Comparison of ENCODE assay signal across 12 cellular contexts in the genomic region with DNA sequence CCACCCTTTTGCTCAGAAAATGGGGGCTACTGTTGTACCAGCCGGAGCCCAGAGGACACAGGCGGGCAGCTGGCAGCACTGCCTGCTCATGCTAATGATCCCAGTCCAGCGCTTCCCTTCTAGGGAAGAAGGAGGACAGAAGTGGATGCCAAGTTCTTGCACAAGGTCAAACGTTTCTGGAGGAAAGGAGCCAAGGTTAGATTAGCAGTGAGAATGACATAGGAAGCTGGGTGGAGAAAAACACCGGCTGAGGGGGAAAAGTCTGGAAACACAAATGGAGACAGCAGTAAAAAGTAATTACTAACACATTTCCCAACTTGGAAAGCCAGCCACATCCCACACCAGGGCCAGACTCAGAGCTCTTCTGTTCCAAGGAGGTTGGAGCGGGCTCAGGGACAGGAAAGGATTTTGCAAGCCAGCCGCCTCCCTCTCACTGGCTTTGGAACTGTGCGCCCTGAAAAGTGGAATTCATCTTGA.
DNase-seq lines count a peak whose midpoint lies in the region; ATAC-seq and TF ChIP-seq lines count a peak whose summit lies in the region.
"Had no signal": no experiment of that assay in that cellular context is flagged by ENCODE, and none has a peak within 500 bp of the region (broad histone marks: within the 10 kb centered on the region; RNA-seq: fewer than 3 reads in every experiment).

No MANE protein-coding gene starts in this region.

- H3K9ac ChIP-seq in rectal smooth muscle tissue (ENCODE audit: low read length) = no peak overlapping the region

- intact Hi-C loops in breast epithelium (cut with DNase I; ENCODE audit: low total_unique reads) = no loop called here

- no peaks in the 10 kb centered on the region for H3K36me3 ChIP-seq in breast epithelium
- no peaks in the 10 kb centered on the region for H3K36me3 ChIP-seq in rectal smooth muscle tissue (ENCODE audit: control insufficient read depth, insufficient read depth, low read length)
- H3K36me3 ChIP-seq in SJCRH30 = no peaks in the 10 kb centered on the region
- H3K36me3 ChIP-seq: WERI-Rb-1 had no signal

- H3K27ac ChIP-seq in C4-2B (peak overlapping the region; percentile 30), breast epithelium (peak overlapping the region; percentile 73 to 83), rectal smooth muscle tissue (ENCODE audit: low read depth, low read length) (peak overlapping the region; percentile 79), SJCRH30 (no peak overlapping the region)
- H3K27ac ChIP-seq: WERI-Rb-1 had no signal

- H3K9me3 ChIP-seq in breast epithelium (no peaks in the 10 kb centered on the region), SJCRH30 (replicated peaks) (no peaks in the 10 kb centered on the region)

- no peak for ATAC-seq in HG03378 (IDR thresholded peaks at IDR 0.05; ENCODE audit: unreplicated experiment)
- ATAC-seq: stimulated activated memory B cell treated with anti-CD40 and anti-IgM and Interleukin-4, amounts not matched to agents 10 μg/mL and 1 μg/mL and 100 μg/mL, for 72 hours had no signal

- DNase-seq in breast epithelium (ENCODE audit: low spot score in 2 of 2) = peak in 1 of 2 donors; percentile 77
- DNase-seq in hippocampal formation (lab: John Stamatoyannopoulos, UW) = peak; percentile 36 to 53
- DNase-seq in NOMO-1 treated with DMSO at 0.1 percent for 48 hours (lab: John Stamatoyannopoulos, UW; ENCODE audit: unreplicated experiment) = no peak
- DNase-seq in SJCRH30 = no peak
- DNase-seq in NCI-H1930 (lab: John Stamatoyannopoulos, UW) = no peak
- DNase-seq: CD8-positive, alpha-beta memory T cell; NCI-H226; WERI-Rb-1 had no signal

- H3K27me3 ChIP-seq in breast epithelium (no peaks in the 10 kb centered on the region), rectal smooth muscle tissue (ENCODE audit: control insufficient read depth, insufficient read depth, low read length) (no peaks in the 10 kb centered on the region), SJCRH30 (no peaks in the 10 kb centered on the region)

- H3K4me3 ChIP-seq in breast epithelium = peak overlapping the region; percentile 14 to 51 (median 31)
- peak overlapping the region; percentile 22 for H3K4me3 ChIP-seq in rectal smooth muscle tissue (ENCODE audit: low read length)
- no peak overlapping the region for H3K4me3 ChIP-seq in SJCRH30

- peaks cover 0 to 5% of the 10 kb centered on the region in 2 donors for H3K4me1 ChIP-seq in breast epithelium
- H3K4me1 ChIP-seq in rectal smooth muscle tissue (ENCODE audit: control insufficient read depth, insufficient read depth, low read length) = peaks cover 9% of the 10 kb centered on the region
- H3K4me1 ChIP-seq in SJCRH30 = no peaks in the 10 kb centered on the region

- TF ChIP-seq CTCF in C4-2B (conservative IDR thresholded peaks at IDR 0.05) (no peak), breast epithelium (IDR thresholded peaks at IDR 0.05) (no peak)

- TF ChIP-seq POLR2A in breast epithelium (IDR thresholded peaks at IDR 0.05) = no peak

Comparison
In these comparisons a context has a peak if more than half of its experiments do, and no peak if none do; other contexts are left out.
1. DNase-seq: peak in hippocampal formation (2 of 2); none in NOMO-1 treated with DMSO at 0.1 percent for 48 hours (single experiment), SJCRH30 (0 of 2) and NCI-H1930 (0 of 2).